In genomic region chr11:95835768-95836488, GRCh38 we compare ENCODE assay signal across 8 cellular contexts. TPM values are rescaled to one million over a fixed set of nuclear protein-coding genes. Genes with fewer than 3 reads are reported as not detected.
DNase-seq lines count a peak whose midpoint lies in the region; FAIRE-seq lines count a peak whose summit lies in the region.

No MANE protein-coding gene starts in this region.

- H3K9me3 ChIP-seq in SJSA1 (replicated peaks), result no peaks in the 10 kb centered on the region

- H3K9me3 Mint-ChIP-seq in activated naive CD4-positive, alpha-beta T cell treated with anti-CD3 and anti-CD28 coated beads for 36 hours, result no peaks in the 10 kb centered on the region

- peaks cover 49% of the 10 kb centered on the region for H3K36me3 ChIP-seq in SJSA1

- H3K4me1 Mint-ChIP-seq in activated naive CD4-positive, alpha-beta T cell treated with anti-CD3 and anti-CD28 coated beads for 36 hours (ENCODE audit: low read depth), result peaks cover 4% of the 10 kb centered on the region

- H3K27me3 Mint-ChIP-seq in activated naive CD4-positive, alpha-beta T cell treated with anti-CD3 and anti-CD28 coated beads for 36 hours (ENCODE audit: low read depth), result no peaks in the 10 kb centered on the region

- intact Hi-C loops in activated naive CD4-positive, alpha-beta T cell treated with anti-CD3 and anti-CD28 coated beads for 36 hours (cut with micrococcal nuclease), result loop anchor here (1.0 to 5.0 kb wide), 8 partner anchors 131 to 590 kb away; partner anchors contain the start of genes CCDC82 and MAML2
- intact Hi-C loops in posterior cingulate gyrus (cut with DNase I), result loop anchor here (1.0 to 5.0 kb wide), 4 partner anchors 132 to 591 kb away; partner anchors contain the start of genes JRKL and MAML2

- no peak overlapping the region for H3K4me3 ChIP-seq in SJSA1

- DNase-seq in GM04503 (ENCODE audit: low read depth), result peak; percentile 65
- peak; percentile 93 for DNase-seq in HCEC 1CT
- DNase-seq in M059J (ENCODE audit: low read depth), result peak; percentile 91
- DNase-seq in SJSA1 (ENCODE audit: low read depth in 1 of 2, low spot score in 2 of 2), result peak; percentile 71 to 74
- peak; percentile 77 for DNase-seq in activated naive CD4-positive, alpha-beta T cell treated with anti-CD3 and anti-CD28 coated beads for 36 hours
- DNase-seq in glomerular endothelial cell (ENCODE audit: extremely low read depth, low read depth, low spot score), result peak; percentile 62
- DNase-seq in posterior cingulate gyrus, result peak in 7 of 10 donors; percentile 41 to 89 (median 55)
- peak; percentile 74 for DNase-seq in urothelium cell line (ENCODE audit: low spot score)

- CTCF ChIA-PET in activated naive CD4-positive, alpha-beta T cell treated with anti-CD3 and anti-CD28 coated beads for 36 hours (lab: Charles Lee), result interaction anchor here (0.7 to 3.7 kb wide), 24 partner anchors 9 to 677 kb away, joined by 3 to 25 read pairs (median 4); partner anchors contain the start of gene MAML2

- FAIRE-seq in urothelium cell line (lab: Jason Lieb, UNC), result no peak

- no peaks in the 10 kb centered on the region for H3K27me3 ChIP-seq in SJSA1 (replicated peaks)

- no peak overlapping the region for H3K4me3 Mint-ChIP-seq in activated naive CD4-positive, alpha-beta T cell treated with anti-CD3 and anti-CD28 coated beads for 36 hours

- H3K4me1 ChIP-seq in SJSA1 (replicated peaks), result peaks cover 36% of the 10 kb centered on the region

- peak overlapping the region; percentile 22 for H3K27ac ChIP-seq in SJSA1

- H3K27ac Mint-ChIP-seq in activated naive CD4-positive, alpha-beta T cell treated with anti-CD3 and anti-CD28 coated beads for 36 hours, result no peak overlapping the region

- H3K36me3 Mint-ChIP-seq in activated naive CD4-positive, alpha-beta T cell treated with anti-CD3 and anti-CD28 coated beads for 36 hours (ENCODE audit: low read depth), result peaks cover 30% of the 10 kb centered on the region

RNA-seq across cellular contexts. Expression of gene CEP57, which starts 45.6 kb away (rescaled TPM):
- total RNA-seq in M059J (2014; rRNA removed; shearing (Covaris generic)), result 48.0 and 60.5 TPM in 2 replicates
- total RNA-seq in SJSA1 (2014; rRNA removed; shearing (Covaris generic)), result 39.7 and 40.7 TPM in 2 replicates
- 100 to 1,000 TPM; 110 to 115 TPM for total RNA-seq in activated naive CD4-positive, alpha-beta T cell treated with anti-CD3 and anti-CD28 coated beads for 36 hours
- 17.3 and 22.8 TPM in 2 replicates for total RNA-seq in glomerular endothelial cell

RNA-seq across cellular contexts. Expression of gene FAM76B, which starts 46.3 kb away (rescaled TPM):
- 8.7 and 16.2 TPM in 2 replicates for total RNA-seq in M059J (2014; rRNA removed; shearing (Covaris generic))
- 5.8 and 13.4 TPM in 2 replicates for total RNA-seq in SJSA1 (2014; rRNA removed; shearing (Covaris generic))
- 10 to 100 TPM; 70.3 to 71.4 TPM for total RNA-seq in activated naive CD4-positive, alpha-beta T cell treated with anti-CD3 and anti-CD28 coated beads for 36 hours
- 5.5 and 17.9 TPM in 2 replicates for total RNA-seq in glomerular endothelial cell
